ENCODE assay signal across 1 cellular context in the genomic region with DNA sequence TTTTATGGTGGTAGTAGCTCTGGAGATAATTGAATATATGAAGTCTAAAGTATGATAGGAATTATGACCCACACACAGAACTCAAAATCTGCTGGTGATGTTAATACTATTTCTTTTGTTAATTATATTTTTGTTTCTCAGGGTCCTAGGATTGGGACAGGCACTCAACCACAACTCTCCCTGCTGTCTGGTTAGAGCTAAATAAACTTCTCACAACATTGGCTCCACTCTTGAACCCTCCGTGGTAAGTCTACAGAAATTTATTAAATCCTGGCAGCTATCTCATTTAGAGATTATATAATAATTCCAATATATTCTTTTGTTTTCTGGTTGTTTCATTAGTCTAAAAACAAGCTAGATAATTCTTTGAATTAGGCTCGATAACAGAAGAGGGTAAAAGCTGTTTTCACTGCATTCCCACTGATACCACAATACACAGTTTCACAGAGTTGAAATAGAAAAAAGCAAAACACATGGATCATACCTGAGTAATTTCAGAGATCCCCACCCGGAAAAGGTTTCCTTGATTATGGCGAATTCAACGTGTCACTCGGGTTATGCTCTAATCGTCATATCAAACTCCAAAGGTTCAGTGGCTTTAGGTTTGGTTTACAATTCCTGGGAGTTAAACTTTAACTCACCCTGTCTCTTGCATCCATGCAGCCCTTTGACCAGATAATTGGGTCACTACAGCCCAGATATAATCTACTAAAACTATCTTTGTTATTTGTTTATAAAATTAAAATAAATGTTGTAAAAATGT.
TF ChIP-seq lines count a peak whose summit lies in the region.

Gene A1CF, minus strand, starts transcription at position 531 of the 763 bp plus-strand sequence. CDS start 25,687 bp downstream, outside the sequence.

TF ChIP-seq in liver, 16 proteins besides CTCF, POLR2A, EP300 and RAD21 (continued from another document):
- TF ChIP-seq, protein P1, sequence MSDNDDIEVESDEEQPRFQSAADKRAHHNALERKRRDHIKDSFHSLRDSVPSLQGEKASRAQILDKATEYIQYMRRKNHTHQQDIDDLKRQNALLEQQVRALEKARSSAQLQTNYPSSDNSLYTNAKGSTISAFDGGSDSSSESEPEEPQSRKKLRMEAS (IDR thresholded peaks at IDR 0.05) = peak; percentile 96
- TF ChIP-seq SP1 (IDR thresholded peaks at IDR 0.05) (peak; percentile 79), HNF4A (conservative IDR thresholded peaks at IDR 0.05) (peak; percentile 81 to 91)
- TF ChIP-seq, protein P2, sequence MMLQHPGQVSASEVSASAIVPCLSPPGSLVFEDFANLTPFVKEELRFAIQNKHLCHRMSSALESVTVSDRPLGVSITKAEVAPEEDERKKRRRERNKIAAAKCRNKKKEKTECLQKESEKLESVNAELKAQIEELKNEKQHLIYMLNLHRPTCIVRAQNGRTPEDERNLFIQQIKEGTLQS (IDR thresholded peaks at IDR 0.05) = no peak
